28 cellular contexts compared by ENCODE assay signal in genomic region chr1:107413951-107414350, GRCh38.
"Had no signal": no experiment of that assay in that cellular context is flagged by ENCODE, and none has a peak within 500 bp of the region (broad histone marks: within the 10 kb centered on the region; RNA-seq: fewer than 3 reads in every experiment).

No MANE protein-coding gene starts in this region.

- DNase-seq: activated CD4-positive, alpha-beta memory T cell treated with anti-CD3 and anti-CD28 coated beads, Interleukin-2, amount 10 ng/mL, durations not matched to agents 7 days and 5 days; activated CD4-positive, alpha-beta T cell treated with anti-CD3 and anti-CD28 coated beads for 1 hour; activated CD4-positive, alpha-beta T cell treated with anti-CD3 and anti-CD28 coated beads for 4 hours; activated CD4-positive, alpha-beta T cell treated with anti-CD3 and anti-CD28 coated beads, Interleukin-2, amount 10 ng/mL, durations not matched to agents 7 days and 5 days; activated CD4-positive, alpha-beta T cell treated with anti-CD3 and anti-CD28 coated beads, Interleukin-2, amount 50 U/mL, for 4 hours; activated CD8-positive, alpha-beta memory T cell treated with anti-CD3 and anti-CD28 coated beads, Interleukin-2, amount 50 U/mL, for 48 hours; activated gamma-delta T cell; activated naive CD4-positive, alpha-beta T cell; activated naive CD4-positive, alpha-beta T cell treated with anti-CD3 and anti-CD28 coated beads, Interleukin-2, amount 10 ng/mL, durations not matched to agents 7 days and 5 days; activated naive CD8-positive, alpha-beta T cell treated with anti-CD3 and anti-CD28 coated beads, Interleukin-2, amount 10 ng/mL, durations not matched to agents 7 days and 5 days; activated T-cell treated with anti-CD3 and anti-CD28 coated beads for 4 hours; activated T-cell treated with anti-CD3 and anti-CD28 coated beads, Interleukin-2, amount 50 U/mL, for 24 hours; activated T-cell treated with anti-CD3 and anti-CD28 coated beads, Interleukin-2, amount 50 U/mL, for 72 hours; brain microvascular endothelial cell; dorsolateral prefrontal cortex; effector memory CD4-positive, alpha-beta T cell; endodermal cell; erythroblast; foreskin keratinocyte; gastrocnemius medialis; glutamatergic neuron; heart left ventricle; T-helper 2 cell had no signal

- H3K27ac ChIP-seq: ascending aorta, brain microvascular endothelial cell, coronary artery, dorsolateral prefrontal cortex, esophagus muscularis mucosa, foreskin keratinocyte, gastrocnemius medialis, heart left ventricle had no signal

- H3K36me3 ChIP-seq: ascending aorta, brain microvascular endothelial cell, esophagus muscularis mucosa, gastrocnemius medialis, heart left ventricle had no signal

- FAIRE-seq: bronchial epithelial cell had no signal

- H3K4me1 ChIP-seq: ascending aorta, foreskin keratinocyte, gastrocnemius medialis, heart left ventricle had no signal

- H3K27me3 ChIP-seq: ascending aorta, brain microvascular endothelial cell, esophagus muscularis mucosa, foreskin keratinocyte, gastrocnemius medialis, heart left ventricle had no signal

- H3K9me3 ChIP-seq: ascending aorta, esophagus muscularis mucosa, gastrocnemius medialis, heart left ventricle had no signal

- ATAC-seq: activated naive CD4-positive, alpha-beta T cell treated with anti-CD3 and anti-CD28 coated beads, Interleukin-2, amount 50 U/mL, for 72 hours; activated T-cell treated with anti-CD3 and anti-CD28 coated beads, Interleukin-2, amount 50 U/mL, for 72 hours; foreskin keratinocyte; gastrocnemius medialis; heart left ventricle had no signal

- H3K4me3 ChIP-seq: ascending aorta, coronary artery, dorsolateral prefrontal cortex, esophagus muscularis mucosa, gastrocnemius medialis, heart left ventricle had no signal
